ENCODE assay signal across 7 cellular contexts in genomic region chr12:12784911-12785814, GRCh38. TPM values are rescaled to one million over a fixed set of nuclear protein-coding genes. Genes with fewer than 3 reads are reported as not detected.
DNase-seq lines count a peak whose midpoint lies in the region; ATAC-seq lines count a peak whose summit lies in the region.

Gene APOLD1 (plus strand): TSS chr12:12785659. CDS start chr12:12785692, 33 bp downstream.

- H3K9ac ChIP-seq in adipocyte (ENCODE audit: low read length) (peak within 1 kb of the TSS; percentile 88), skeletal muscle satellite cell (ENCODE audit: low read depth, low read length) (peak within 1 kb of the TSS; percentile 78)

- H3K36me3 ChIP-seq in adipocyte (ENCODE audit: control insufficient read depth, insufficient read depth, low read length, severe bottlenecking) (no peaks in the 10 kb centered on the region), skeletal muscle satellite cell (ENCODE audit: insufficient read depth, low read length) (no peaks in the 10 kb centered on the region)

- H3K27me3 ChIP-seq in adipocyte (replicated peaks; ENCODE audit: control insufficient read depth, insufficient read depth, low read length) (no peaks in the 10 kb centered on the region), right cardiac atrium (ENCODE audit: control insufficient read depth, insufficient read depth) (no peaks in the 10 kb centered on the region), skeletal muscle satellite cell (ENCODE audit: control insufficient read depth, insufficient read depth, low read length) (no peaks in the 10 kb centered on the region)

- intact Hi-C loops in right cardiac atrium (cut with DNase I): loop anchor here in 1 of 4 donors (10.0 kb wide), 1 partner anchor 60 kb away; no protein-coding TSS in a partner anchor

- DNase-seq in Jurkat, Clone E6-1 (ENCODE audit: low read depth, low spot score): no peak
- DNase-seq in adipocyte (ENCODE audit: low read depth) (no peak), right cardiac atrium (peak; percentile 69 to 72 (median 70)), H4 (ENCODE audit: low spot score) (no peak), CD1c-positive myeloid dendritic cell (ENCODE audit: extremely low spot score) (no peak)

- H3K27ac ChIP-seq in right cardiac atrium (ENCODE audit: low read length): peak within 1 kb of the TSS; percentile 90

- H3K9me3 ChIP-seq in adipocyte (ENCODE audit: control insufficient read depth, low read length): no peaks in the 10 kb centered on the region
- no peaks in the 10 kb centered on the region for H3K9me3 ChIP-seq in right cardiac atrium (ENCODE audit: control insufficient read depth, low read length)
- H3K9me3 ChIP-seq in skeletal muscle satellite cell (replicated peaks; ENCODE audit: low read length): no peaks in the 10 kb centered on the region

- 48% methylated on average over 14 of the region's 14 CpGs for WGBS in right cardiac atrium

- peak within 1 kb of the TSS; percentile 85 for H3K4me2 ChIP-seq in skeletal muscle satellite cell (ENCODE audit: low read length)

- peak; percentile 36 to 81 for ATAC-seq in right cardiac atrium
- ATAC-seq in GM19395 (IDR thresholded peaks at IDR 0.05; ENCODE audit: unreplicated experiment): no peak

- peak within 1 kb of the TSS; percentile 68 for H3K4me3 ChIP-seq in Jurkat, Clone E6-1 (ENCODE audit: low read length)
- H3K4me3 ChIP-seq in adipocyte (ENCODE audit: low read length) (peak within 1 kb of the TSS; percentile 84), right cardiac atrium (ENCODE audit: low read length) (peak within 1 kb of the TSS; percentile 58), skeletal muscle satellite cell (ENCODE audit: low read length) (peak within 1 kb of the TSS; percentile 80)

- H3K4me1 ChIP-seq in adipocyte (ENCODE audit: control insufficient read depth, insufficient read depth, low read length) (peaks cover 32% of the 10 kb centered on the region), right cardiac atrium (ENCODE audit: control insufficient read depth, insufficient read depth, low read length) (peaks cover 9% of the 10 kb centered on the region), skeletal muscle satellite cell (ENCODE audit: control insufficient read depth, insufficient read depth, low read length) (peaks cover 24% of the 10 kb centered on the region)

RNA-seq across cellular contexts. Expression of gene APOLD1, which starts in this region (rescaled TPM):
- 5.0 TPM for polyA plus RNA-seq in Jurkat, Clone E6-1 (2012; ENCODE audit: insufficient read depth, insufficient read length)
- 10 to 100 TPM; 15.0 to 43.0 (median 16.6) TPM for total RNA-seq in right cardiac atrium
- 20.9 TPM for polyA plus RNA-seq in right cardiac atrium
- total RNA-seq in skeletal muscle satellite cell (2012; rRNA removed): 3.3 and 3.8 TPM in 2 replicates
- 2.7 and 3.1 TPM in 2 replicates for total RNA-seq in H4 (2014; rRNA removed; shearing (Covaris generic))

Comparison
In these comparisons a context has a peak if more than half of its experiments do, and no peak if none do; other contexts are left out.
1. DNase-seq: peak in right cardiac atrium (3 of 3); none in Jurkat, Clone E6-1 (single experiment), adipocyte (single experiment), H4 (single experiment) and CD1c-positive myeloid dendritic cell (single experiment).
2. Peak in every context shown above with its lines, with median percentiles within 50 percentile points of each other: H3K4me3 ChIP-seq.